ENCODE assay signal across 11 cellular contexts in the genomic region with DNA sequence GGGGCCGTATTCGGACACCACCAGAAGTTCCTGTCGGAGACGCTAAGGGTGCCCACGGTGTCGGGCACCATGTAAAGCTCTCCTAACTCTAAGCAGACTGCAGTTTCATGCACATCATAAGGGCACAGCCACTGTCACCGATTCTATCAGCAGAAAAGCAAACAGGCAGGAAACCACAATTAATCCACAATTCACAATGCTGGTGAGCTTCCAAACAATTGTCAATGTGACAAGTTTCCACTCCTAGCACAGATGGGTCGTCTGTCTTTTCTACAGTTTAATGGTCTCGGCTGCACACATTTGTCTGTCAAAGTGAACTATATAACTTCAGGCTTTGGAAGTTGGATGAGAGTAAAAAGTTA.
DNase-seq lines count a peak whose midpoint lies in the region; FAIRE-seq and TF ChIP-seq lines count a peak whose summit lies in the region.
"Had no signal": no experiment of that assay in that cellular context is flagged by ENCODE, and none has a peak within 500 bp of the region (broad histone marks: within the 10 kb centered on the region; RNA-seq: fewer than 3 reads in every experiment).

No MANE protein-coding gene starts in this region.

- H3K27me3 Mint-ChIP-seq in nephron progenitor cell (ENCODE audit: low read depth, poor library complexity), result peaks cover 29% of the 10 kb centered on the region

- no peaks in the 10 kb centered on the region for H3K9me3 ChIP-seq in ES-I3 (ENCODE audit: control insufficient read depth, insufficient read depth, low read length)
- H3K9me3 ChIP-seq: colonic mucosa, uterus had no signal

- TF ChIP-seq CTCF in nephron progenitor cell (IDR thresholded peaks at IDR 0.05), result no peak

- peak overlapping the region; percentile 10 for H3K27ac ChIP-seq in cingulate gyrus (ENCODE audit: low read depth, low read length)
- H3K27ac ChIP-seq: colonic mucosa, uterus had no signal

- no peaks in the 10 kb centered on the region for H3K4me1 ChIP-seq in ES-I3 (ENCODE audit: insufficient read depth, low read length)
- H3K4me1 ChIP-seq: colonic mucosa had no signal

- no peaks in the 10 kb centered on the region for H3K9me3 Mint-ChIP-seq in nephron progenitor cell

- peak overlapping the region; percentile 79; the same call in 1 of the 2 replicates for H3K9ac ChIP-seq in ES-I3 (ENCODE audit: low read depth, low read length)

- no peak overlapping the region for H3K27ac Mint-ChIP-seq in nephron progenitor cell

- no peak for FAIRE-seq in urothelium cell line (lab: Jason Lieb, UNC)

- peaks cover 5% of the 10 kb centered on the region; the same call in 1 of the 2 replicates for H3K36me3 ChIP-seq in ES-I3 (ENCODE audit: insufficient read depth, low read length)
- H3K36me3 ChIP-seq: uterus had no signal

- H3K36me3 Mint-ChIP-seq in nephron progenitor cell (ENCODE audit: low read depth), result peaks cover 34% of the 10 kb centered on the region

- peak overlapping the region; percentile 56 for H3K4me3 Mint-ChIP-seq in nephron progenitor cell

- H3K4me1 Mint-ChIP-seq in nephron progenitor cell, result peaks cover 27% of the 10 kb centered on the region

- peak; percentile 45 for DNase-seq in NCI-H1694 treated with DMSO at 0.1 percent for 48 hours (lab: John Stamatoyannopoulos, UW)
- no peak for DNase-seq in nephron progenitor cell
- no peak for DNase-seq in AML-193 (lab: John Stamatoyannopoulos, UW)
- DNase-seq in pons (ENCODE audit: low spot score), result no peak
- DNase-seq in cortex of kidney (lab: John Stamatoyannopoulos, UW), result no peak
- DNase-seq in urothelium cell line (ENCODE audit: low spot score), result no peak
- DNase-seq: colonic mucosa, NCI-H524 treated with DMSO at 0.1 percent for 48 hours, uterus had no signal
